11 cellular contexts compared by ENCODE assay signal in genomic region chr6:37867756-37868446, GRCh38. TPM values are rescaled to one million over a fixed set of nuclear protein-coding genes. Genes with fewer than 3 reads are reported as not detected.
DNase-seq lines count a peak whose midpoint lies in the region; ATAC-seq, FAIRE-seq and TF ChIP-seq lines count a peak whose summit lies in the region.
"Had no signal": no experiment of that assay in that cellular context is flagged by ENCODE, and none has a peak within 500 bp of the region (broad histone marks: within the 10 kb centered on the region; RNA-seq: fewer than 3 reads in every experiment).

No MANE protein-coding gene starts in this region.

- H3K56ac ChIP-seq in H1 (replicated peaks; ENCODE audit: insufficient read length, low read depth, low read length), result no peak overlapping the region

- no peaks in the 10 kb centered on the region for H3K4me1 ChIP-seq in HepG2 (ENCODE audit: insufficient read depth, low read length)
- peaks cover 0 to 11% (median 0%) of the 10 kb centered on the region in 4 donors for H3K4me1 ChIP-seq in right lobe of liver
- H3K4me1 ChIP-seq in H1 (replicated peaks in 1 of 4; ENCODE audit: control insufficient read depth in 3 of 4, insufficient read depth in 4 of 4, low read length in 3 of 4), result peaks cover 0 to 6% (median 1%) of the 10 kb centered on the region in 4 experiments; a peak in 4 of 7 replicates
- H3K4me1 ChIP-seq: BE2C had no signal

- no peak overlapping the region for H4K8ac ChIP-seq in H1 (ENCODE audit: extremely low read depth, insufficient read depth, low read length)

- no peak overlapping the region for H2BK5ac ChIP-seq in H1 (ENCODE audit: low read depth, low read length)

- H3K9me3 ChIP-seq in HepG2 (ENCODE audit: low read length) (no peaks in the 10 kb centered on the region), right lobe of liver (no peaks in the 10 kb centered on the region), H1 (ENCODE audit: insufficient read depth in 2 of 2, low read depth in 1 of 2, low read length in 1 of 2) (no peaks in the 10 kb centered on the region)
- H3K9me3 ChIP-seq: BE2C had no signal

- TF ChIP-seq POLR2A in HepG2 (IDR thresholded peaks at IDR 0.05; ENCODE audit: insufficient read depth in 1 of 2, low read depth in 2 of 2, low read length in 2 of 2) (no peak), right lobe of liver (IDR thresholded peaks at IDR 0.05) (no peak), H1 (IDR thresholded peaks at IDR 0.05; ENCODE audit: control extremely low read depth in 1 of 2, low read depth in 2 of 2, low read length in 2 of 2) (no peak)

- H3K14ac ChIP-seq in H1 (ENCODE audit: insufficient read length), result no peak overlapping the region

- no peak for DNase-seq in HepG2 (ENCODE audit: low spot score)
- no peak for DNase-seq in right lobe of liver
- DNase-seq in MV-4-11 (lab: John Stamatoyannopoulos, UW), result peak; percentile 28
- DNase-seq in H1 (ENCODE audit: low read depth in 1 of 2, low spot score in 2 of 2), result no peak
- DNase-seq in SHP77 (lab: John Stamatoyannopoulos, UW), result no peak
- DNase-seq in GM10266 (ENCODE audit: extremely low spot score), result no peak
- DNase-seq in DMS153 (lab: John Stamatoyannopoulos, UW), result no peak
- DNase-seq: BE2C, NCI-H748 treated with DMSO at 0.1 percent for 48 hours, small intestine had no signal

- TF ChIP-seq CTCF in HepG2 (CRISPR knock-in tag; IDR thresholded peaks at IDR 0.05), result no peak
- TF ChIP-seq CTCF in right lobe of liver (IDR thresholded peaks at IDR 0.05), result no peak
- TF ChIP-seq CTCF in H1 (IDR thresholded peaks at IDR 0.05; ENCODE audit: control extremely low read depth in 1 of 3, insufficient read depth in 1 of 3, low read depth in 1 of 3, low read length in 3 of 3), result no peak
- no peak for TF ChIP-seq CTCF in GM10266 (IDR thresholded peaks at IDR 0.05; ENCODE audit: control insufficient read depth, insufficient read depth, low read depth, missing control alignments)

- intact Hi-C loops in HepG2 (cut with micrococcal nuclease; ENCODE audit: unreplicated experiment) (no loop called here), right lobe of liver (cut with DNase I) (no loop called here)

- POLR2A ChIA-PET in HepG2 (lab: Yijun Ruan, JAX), result no interaction called here
- POLR2A ChIA-PET in H1 (lab: Charles Lee; ENCODE audit: partially characterized antibody), result no interaction called here

- H3K79me1 ChIP-seq in H1 (ENCODE audit: low read depth, low read length), result peaks cover 5% of the 10 kb centered on the region; the same call in 1 of the 2 replicates

- TF ChIP-seq EP300 in HepG2 (IDR thresholded peaks at IDR 0.05; ENCODE audit: low read depth in 2 of 2, low read length in 2 of 2) (no peak), HepG2 (CRISPR knock-in tag; IDR thresholded peaks at IDR 0.05; ENCODE audit: borderline replicate concordance) (no peak), H1 (IDR thresholded peaks at IDR 0.05; ENCODE audit: borderline replicate concordance in 1 of 2, low read depth in 2 of 2, low read length in 2 of 2) (no peak)

- H3K18ac ChIP-seq in H1 (ENCODE audit: extremely low read depth, low read length), result no peak overlapping the region

- no peak overlapping the region for H2BK120ac ChIP-seq in H1 (replicated peaks; ENCODE audit: low read depth, low read length)

- FAIRE-seq in HepG2 (lab: Jason Lieb, UNC) (no peak), H1 (lab: Jason Lieb, UNC) (no peak)
- FAIRE-seq: small intestine had no signal

- no peaks in the 10 kb centered on the region for H3K27me3 ChIP-seq in HepG2 (ENCODE audit: control insufficient read depth in 1 of 2, insufficient read depth in 2 of 2, low read length in 2 of 2)
- H3K27me3 ChIP-seq in right lobe of liver, result no peaks in the 10 kb centered on the region
- no peaks in the 10 kb centered on the region for H3K27me3 ChIP-seq in H1 (replicated peaks in 1 of 4; ENCODE audit: control insufficient read depth in 3 of 4, extremely low read depth in 1 of 4, insufficient read depth in 3 of 4, low read length in 3 of 4)
- H3K27me3 ChIP-seq: BE2C had no signal

- H3K9ac ChIP-seq in HepG2 (ENCODE audit: insufficient read depth, low read depth, low read length) (no peak overlapping the region), H1 (replicated peaks in 1 of 4; ENCODE audit: extremely low read depth in 1 of 4, low read depth in 3 of 4, low read length in 3 of 4) (no peak overlapping the region)

- WGBS in HepG2 (ENCODE audit: low lambda C conversion rate), result 92% methylated on average over 1 of the region's 1 CpG
- 71% methylated on average over 1 of the region's 1 CpG for WGBS in right lobe of liver (ENCODE audit: insufficient coverage, low coverage, low lambda C conversion rate, missing lambda C conversion rate)
- WGBS in H1 (ENCODE audit: extremely low coverage in 1 of 2, insufficient coverage in 1 of 2, insufficient read length in 1 of 2, insufficient replicate concordance in 2 of 2, low coverage in 1 of 2, low lambda C conversion rate in 2 of 2, missing lambda C conversion rate in 1 of 2), 2 experiments, result 90% methylated on average over 1 of the region's 1 CpG; no CpG with 5 or more reads in 1 of the 2 experiments

- no peak overlapping the region for H3K4ac ChIP-seq in H1 (replicated peaks; ENCODE audit: insufficient read length, low read depth, low read length)

- H2BK20ac ChIP-seq in H1 (ENCODE audit: low read length), result no peak overlapping the region

- H3K36me3 ChIP-seq in HepG2 (replicated peaks in 1 of 2; ENCODE audit: control insufficient read depth in 1 of 2, insufficient read depth in 2 of 2, low read length in 2 of 2), result peaks cover 0 to 2% of the 10 kb centered on the region in 2 experiments; a peak in 2 of 5 replicates
- H3K36me3 ChIP-seq in right lobe of liver, result peaks cover 0 to 3% (median 0%) of the 10 kb centered on the region in 4 donors
- H3K36me3 ChIP-seq in H1 (ENCODE audit: control insufficient read depth in 2 of 4, insufficient read depth in 4 of 4, low read length in 3 of 4), result no peaks in the 10 kb centered on the region; a peak in 1 of 8 replicates
- H3K36me3 ChIP-seq: BE2C had no signal

- H4K91ac ChIP-seq in H1 (replicated peaks; ENCODE audit: insufficient read length, low read length), result no peak overlapping the region

- H2AK5ac ChIP-seq in H1 (ENCODE audit: low read depth, low read length), result no peak overlapping the region

- CTCF ChIA-PET in HepG2 (lab: Yijun Ruan, JAX; ENCODE audit: low intra/inter-chr PET ratio, low total read pairs), result no interaction called here
- CTCF ChIA-PET in H1 (lab: Charles Lee; ENCODE audit: partially characterized antibody), result no interaction called here

- H2AFZ ChIP-seq in HepG2 (ENCODE audit: low read length) (no peak overlapping the region), H1 (ENCODE audit: low read length) (no peak overlapping the region)

- H3K4me2 ChIP-seq in HepG2 (ENCODE audit: low read depth, low read length), result no peak overlapping the region
- H3K4me2 ChIP-seq in H1 (ENCODE audit: insufficient read depth in 1 of 2, low read depth in 2 of 2, low read length in 2 of 2), result peak overlapping the region; percentile 29 to 46; a peak in 3 of 4 replicates

- no peak overlapping the region for H3K27ac ChIP-seq in HepG2 (ENCODE audit: extremely low read length, insufficient read depth, low read length)
- no peak overlapping the region for H3K27ac ChIP-seq in right lobe of liver
- no peak overlapping the region for H3K27ac ChIP-seq in H1 (ENCODE audit: low read depth, low read length)

- in situ Hi-C loops in HepG2 (cut with HindIII; ENCODE audit: extremely low pct_ligation_motif_present, low pct_unique_long_range_greater_than_20kb), result no loop called here

- H3K23ac ChIP-seq in H1 (ENCODE audit: insufficient read length), result no peak overlapping the region

- H3K79me2 ChIP-seq in HepG2 (ENCODE audit: insufficient read depth, low read length), result peaks cover 88% of the 10 kb centered on the region
- peaks cover 3 to 93% of the 10 kb centered on the region in 2 experiments; a peak in 3 of 4 replicates for H3K79me2 ChIP-seq in H1 (ENCODE audit: control insufficient read depth in 1 of 2, insufficient read depth in 2 of 2, low read length in 2 of 2)

- no peak overlapping the region for H2BK15ac ChIP-seq in H1 (ENCODE audit: low read length)

- ATAC-seq in HepG2, result no peak
- ATAC-seq in right lobe of liver, result no peak
- ATAC-seq in esophagus mucosa, result no peak

- H3K4me3 ChIP-seq in HepG2 (replicated peaks in 1 of 3; ENCODE audit: insufficient read depth in 1 of 3, low read depth in 2 of 3, low read length in 3 of 3) (no peak overlapping the region), right lobe of liver (no peak overlapping the region), H1 (ENCODE audit: extremely low read depth in 1 of 4, insufficient read depth in 2 of 4, low read depth in 3 of 4, low read length in 4 of 4) (no peak overlapping the region)

- BruUV-seq in HepG2 (replicated peaks; lab: Mats Ljungman, UMichigan), result no TSS peak

- TF ChIP-seq RAD21 in HepG2 (CRISPR knock-in tag; IDR thresholded peaks at IDR 0.05), result no peak
- TF ChIP-seq RAD21 in H1 (IDR thresholded peaks at IDR 0.05 in 1 of 2, conservative IDR thresholded peaks at IDR 0.05 in 1 of 2; ENCODE audit: low read depth in 2 of 2, low read length in 2 of 2), result no peak

- H4K20me1 ChIP-seq in HepG2 (ENCODE audit: insufficient read depth, low read length) (peaks cover 29% of the 10 kb centered on the region; the same call in 1 of the 2 replicates), H1 (replicated peaks in 1 of 2; ENCODE audit: control insufficient read depth in 1 of 2, insufficient read depth in 2 of 2, low read length in 2 of 2) (peaks cover 12 to 21% of the 10 kb centered on the region in 2 experiments)

- H3K23me2 ChIP-seq in H1 (ENCODE audit: low read depth, low read length), result no peaks in the 10 kb centered on the region

- no peak overlapping the region for H4K5ac ChIP-seq in H1 (ENCODE audit: insufficient read length, low read depth, low read length)

- no peak overlapping the region for H2BK12ac ChIP-seq in H1 (ENCODE audit: low read depth, low read length)

RNA-seq across cellular contexts. Expression of gene ZFAND3, which starts 48.4 kb away (rescaled TPM):
- 16.4 and 18.9 TPM in 2 replicates for total RNA-seq in HepG2 (2016; rRNA removed; fragmentation: Illumina TruSeq; extraction: Trizol)
- 5.8 and 9.0 TPM in 2 replicates for total RNA-seq in HepG2 (2016; cell fraction: cytosol; rRNA removed; fragmentation: Illumina TruSeq; extraction: Trizol; ENCODE audit: low read depth)
- 14.6 and 17.0 TPM in 2 replicates for total RNA-seq in HepG2 (2016; cell fraction: insoluble cytoplasmic fraction; rRNA removed; fragmentation: Illumina TruSeq; extraction: Trizol)
- 18.4 and 18.8 TPM in 2 replicates for total RNA-seq in HepG2 (2016; cell fraction: membrane; rRNA removed; fragmentation: Illumina TruSeq; extraction: Trizol)
- 15.4 and 17.1 TPM in 2 replicates for total RNA-seq in HepG2 (2016; cell fraction: nucleus; rRNA removed; fragmentation: Illumina TruSeq; extraction: Trizol)
- 17.1 and 18.6 TPM in 2 replicates for polyA plus RNA-seq in HepG2 (2011; rRNA removed)
- polyA plus RNA-seq in HepG2 (2011; cell fraction: cytosol; rRNA removed), result 16.2 and 21.9 TPM in 2 replicates
- 10.7 and 11.5 TPM in 2 replicates for polyA plus RNA-seq in HepG2 (2011; cell fraction: nucleus; rRNA removed)
- polyA plus RNA-seq in HepG2 (2012), result 101 and 105 TPM in 2 replicates
- 25.4 and 26.8 TPM in 2 replicates for polyA plus RNA-seq in HepG2 (2016; cell fraction: cytosol; fragmentation: Illumina TruSeq; extraction: Trizol; ENCODE audit: low read depth)
- polyA plus RNA-seq in HepG2 (2016; cell fraction: insoluble cytoplasmic fraction; fragmentation: Illumina TruSeq; extraction: Trizol; ENCODE audit: low read depth), result 56.7 and 68.8 TPM in 2 replicates
- 36.3 and 43.5 TPM in 2 replicates for polyA plus RNA-seq in HepG2 (2016; cell fraction: membrane; fragmentation: Illumina TruSeq; extraction: Trizol; ENCODE audit: low read depth)
- 49.1 and 59.9 TPM in 2 replicates for polyA plus RNA-seq in HepG2 (2016; cell fraction: nucleus; fragmentation: Illumina TruSeq; extraction: Trizol; ENCODE audit: insufficient read depth, low read depth)
- 8.2 and 21.8 TPM in 2 replicates for polyA minus RNA-seq in HepG2 (2011; rRNA and poly(A)+ RNA removed; ENCODE audit: low replicate concordance)
- 18.6 and 29.8 TPM in 2 replicates for polyA minus RNA-seq in HepG2 (2011; cell fraction: cytosol; rRNA and poly(A)+ RNA removed)
- polyA minus RNA-seq in HepG2 (2011; cell fraction: nucleus; rRNA and poly(A)+ RNA removed), result 20.0 and 35.3 TPM in 2 replicates
- total RNA-seq in right lobe of liver, result 10 to 100 TPM; 43.1 to 66.5 (median 53.2) TPM
- 44.8 and 51.3 TPM in 2 replicates for total RNA-seq in H1 (2021; fragmentation: NEBNext Ultra II Directional; extraction: Animal tissue kit (Norgen Biotek cat#: 25700))
- polyA plus RNA-seq in H1 (2011; rRNA removed), result 13.0 and 19.6 TPM in 2 replicates
- 14.5 TPM for polyA plus RNA-seq in H1 (2011; cell fraction: cytosol; rRNA removed)
- polyA plus RNA-seq in H1 (2011; cell fraction: nucleus; rRNA removed), result 13.8 TPM
- polyA plus RNA-seq in H1 (2012, experiment 1 of 2), result 54.3 to 80.1 TPM (median 64.9 TPM) in 4 replicates
- 31.0 TPM for polyA plus RNA-seq in H1 (2012, experiment 2 of 2)
- 27.0 TPM for polyA plus RNA-seq in H1 (2013, experiment 1 of 2)
- polyA plus RNA-seq in H1 (2013, experiment 2 of 2), result 25.8 TPM
- 9.4 and 14.3 TPM in 2 replicates for polyA minus RNA-seq in H1 (2011; rRNA and poly(A)+ RNA removed)
- polyA minus RNA-seq in H1 (2011; cell fraction: cytosol; rRNA and poly(A)+ RNA removed), result 15.6 TPM
- 22.2 TPM for polyA minus RNA-seq in H1 (2011; cell fraction: nucleus; rRNA and poly(A)+ RNA removed)
- 42.6 TPM for total RNA-seq in esophagus mucosa
